In genomic region chrX:119477812-119478232, GRCh38 we compare ENCODE assay signal across 1 cellular context.
TF ChIP-seq lines count a peak whose summit lies in the region.

No MANE protein-coding gene starts in this region.

TF ChIP-seq in HepG2, 621 proteins besides CTCF, POLR2A, EP300 and RAD21 (continued from another document and continues in another):
- TF ChIP-seq, protein P1, sequence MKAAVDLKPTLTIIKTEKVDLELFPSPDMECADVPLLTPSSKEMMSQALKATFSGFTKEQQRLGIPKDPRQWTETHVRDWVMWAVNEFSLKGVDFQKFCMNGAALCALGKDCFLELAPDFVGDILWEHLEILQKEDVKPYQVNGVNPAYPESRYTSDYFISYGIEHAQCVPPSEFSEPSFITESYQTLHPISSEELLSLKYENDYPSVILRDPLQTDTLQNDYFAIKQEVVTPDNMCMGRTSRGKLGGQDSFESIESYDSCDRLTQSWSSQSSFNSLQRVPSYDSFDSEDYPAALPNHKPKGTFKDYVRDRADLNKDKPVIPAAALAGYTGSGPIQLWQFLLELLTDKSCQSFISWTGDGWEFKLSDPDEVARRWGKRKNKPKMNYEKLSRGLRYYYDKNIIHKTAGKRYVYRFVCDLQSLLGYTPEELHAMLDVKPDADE (CRISPR knock-in tag; IDR thresholded peaks at IDR 0.05): no peak
- TF ChIP-seq, protein P2, sequence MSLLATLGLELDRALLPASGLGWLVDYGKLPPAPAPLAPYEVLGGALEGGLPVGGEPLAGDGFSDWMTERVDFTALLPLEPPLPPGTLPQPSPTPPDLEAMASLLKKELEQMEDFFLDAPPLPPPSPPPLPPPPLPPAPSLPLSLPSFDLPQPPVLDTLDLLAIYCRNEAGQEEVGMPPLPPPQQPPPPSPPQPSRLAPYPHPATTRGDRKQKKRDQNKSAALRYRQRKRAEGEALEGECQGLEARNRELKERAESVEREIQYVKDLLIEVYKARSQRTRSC (CRISPR knock-in tag; IDR thresholded peaks at IDR 0.05; ENCODE audit: low read depth): no peak
- no peak for TF ChIP-seq MYNN (CRISPR knock-in tag; IDR thresholded peaks at IDR 0.05; ENCODE audit: low read depth)
- TF ChIP-seq ZNF205 (CRISPR knock-in tag; IDR thresholded peaks at IDR 0.05): no peak; the same call in 1 of the 2 replicates
- no peak for TF ChIP-seq TRAFD1 (CRISPR knock-in tag; IDR thresholded peaks at IDR 0.05; ENCODE audit: borderline replicate concordance)
- TF ChIP-seq ZMAT3 (CRISPR knock-in tag; conservative IDR thresholded peaks at IDR 0.05): no peak
- TF ChIP-seq NR2F1 (CRISPR knock-in tag; IDR thresholded peaks at IDR 0.05): peak; percentile 55 to 61; a peak in 2 of 4 replicates
- peak; percentile 30; the same call in 1 of the 2 replicates for TF ChIP-seq RXRA (CRISPR knock-in tag; IDR thresholded peaks at IDR 0.05)
- no peak for TF ChIP-seq ATF7-NPFF (CRISPR knock-in tag; IDR thresholded peaks at IDR 0.05; ENCODE audit: low read depth)
- TF ChIP-seq ATF2 (CRISPR knock-in tag; IDR thresholded peaks at IDR 0.05): peak; percentile 43; the same call in 1 of the 2 replicates
- TF ChIP-seq SIX1 (CRISPR knock-in tag; IDR thresholded peaks at IDR 0.05; ENCODE audit: borderline replicate concordance): 0 out of 2 replicates have a peak, but pooled peaks have one; percentile 14
- TF ChIP-seq DMAP1 (CRISPR knock-in tag; IDR thresholded peaks at IDR 0.05): peak; percentile 48; the same call in 1 of the 2 replicates
- TF ChIP-seq MTF2 (CRISPR knock-in tag; IDR thresholded peaks at IDR 0.05; ENCODE audit: borderline replicate concordance): no peak
- no peak for TF ChIP-seq ZNF646 (CRISPR knock-in tag; IDR thresholded peaks at IDR 0.05)
- TF ChIP-seq PAX8 (CRISPR knock-in tag; IDR thresholded peaks at IDR 0.05; ENCODE audit: borderline replicate concordance): no peak
- TF ChIP-seq MZF1 (CRISPR knock-in tag; IDR thresholded peaks at IDR 0.05; ENCODE audit: borderline replicate concordance): no peak
- TF ChIP-seq NCOA5 (CRISPR knock-in tag; IDR thresholded peaks at IDR 0.05): no peak
- no peak for TF ChIP-seq REL (CRISPR knock-in tag; conservative IDR thresholded peaks at IDR 0.05)
- peak; percentile 41; the same call in 1 of the 2 replicates for TF ChIP-seq PITX1 (CRISPR knock-in tag; IDR thresholded peaks at IDR 0.05)
- TF ChIP-seq ZNF770 (CRISPR knock-in tag; IDR thresholded peaks at IDR 0.05): no peak
- TF ChIP-seq NFE2 (CRISPR knock-in tag; IDR thresholded peaks at IDR 0.05): no peak
- TF ChIP-seq ZNF530 (CRISPR knock-in tag; IDR thresholded peaks at IDR 0.05; ENCODE audit: low read depth): no peak
- TF ChIP-seq, protein P3, sequence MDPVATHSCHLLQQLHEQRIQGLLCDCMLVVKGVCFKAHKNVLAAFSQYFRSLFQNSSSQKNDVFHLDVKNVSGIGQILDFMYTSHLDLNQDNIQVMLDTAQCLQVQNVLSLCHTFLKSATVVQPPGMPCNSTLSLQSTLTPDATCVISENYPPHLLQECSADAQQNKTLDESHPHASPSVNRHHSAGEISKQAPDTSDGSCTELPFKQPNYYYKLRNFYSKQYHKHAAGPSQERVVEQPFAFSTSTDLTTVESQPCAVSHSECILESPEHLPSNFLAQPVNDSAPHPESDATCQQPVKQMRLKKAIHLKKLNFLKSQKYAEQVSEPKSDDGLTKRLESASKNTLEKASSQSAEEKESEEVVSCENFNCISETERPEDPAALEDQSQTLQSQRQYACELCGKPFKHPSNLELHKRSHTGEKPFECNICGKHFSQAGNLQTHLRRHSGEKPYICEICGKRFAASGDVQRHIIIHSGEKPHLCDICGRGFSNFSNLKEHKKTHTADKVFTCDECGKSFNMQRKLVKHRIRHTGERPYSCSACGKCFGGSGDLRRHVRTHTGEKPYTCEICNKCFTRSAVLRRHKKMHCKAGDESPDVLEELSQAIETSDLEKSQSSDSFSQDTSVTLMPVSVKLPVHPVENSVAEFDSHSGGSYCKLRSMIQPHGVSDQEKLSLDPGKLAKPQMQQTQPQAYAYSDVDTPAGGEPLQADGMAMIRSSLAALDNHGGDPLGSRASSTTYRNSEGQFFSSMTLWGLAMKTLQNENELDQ (CRISPR knock-in tag; IDR thresholded peaks at IDR 0.05; ENCODE audit: borderline replicate concordance): no peak
- TF ChIP-seq, protein P4, sequence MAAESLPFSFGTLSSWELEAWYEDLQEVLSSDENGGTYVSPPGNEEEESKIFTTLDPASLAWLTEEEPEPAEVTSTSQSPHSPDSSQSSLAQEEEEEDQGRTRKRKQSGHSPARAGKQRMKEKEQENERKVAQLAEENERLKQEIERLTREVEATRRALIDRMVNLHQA (CRISPR knock-in tag; IDR thresholded peaks at IDR 0.05): no peak
- TF ChIP-seq, protein P5, sequence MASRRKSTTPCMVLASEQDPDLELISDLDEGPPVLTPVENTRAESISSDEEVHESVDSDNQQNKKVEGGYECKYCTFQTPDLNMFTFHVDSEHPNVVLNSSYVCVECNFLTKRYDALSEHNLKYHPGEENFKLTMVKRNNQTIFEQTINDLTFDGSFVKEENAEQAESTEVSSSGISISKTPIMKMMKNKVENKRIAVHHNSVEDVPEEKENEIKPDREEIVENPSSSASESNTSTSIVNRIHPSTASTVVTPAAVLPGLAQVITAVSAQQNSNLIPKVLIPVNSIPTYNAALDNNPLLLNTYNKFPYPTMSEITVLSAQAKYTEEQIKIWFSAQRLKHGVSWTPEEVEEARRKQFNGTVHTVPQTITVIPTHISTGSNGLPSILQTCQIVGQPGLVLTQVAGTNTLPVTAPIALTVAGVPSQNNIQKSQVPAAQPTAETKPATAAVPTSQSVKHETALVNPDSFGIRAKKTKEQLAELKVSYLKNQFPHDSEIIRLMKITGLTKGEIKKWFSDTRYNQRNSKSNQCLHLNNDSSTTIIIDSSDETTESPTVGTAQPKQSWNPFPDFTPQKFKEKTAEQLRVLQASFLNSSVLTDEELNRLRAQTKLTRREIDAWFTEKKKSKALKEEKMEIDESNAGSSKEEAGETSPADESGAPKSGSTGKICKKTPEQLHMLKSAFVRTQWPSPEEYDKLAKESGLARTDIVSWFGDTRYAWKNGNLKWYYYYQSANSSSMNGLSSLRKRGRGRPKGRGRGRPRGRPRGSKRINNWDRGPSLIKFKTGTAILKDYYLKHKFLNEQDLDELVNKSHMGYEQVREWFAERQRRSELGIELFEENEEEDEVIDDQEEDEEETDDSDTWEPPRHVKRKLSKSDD (CRISPR knock-in tag; IDR thresholded peaks at IDR 0.05; ENCODE audit: low read depth): no peak
- TF ChIP-seq YEATS4 (CRISPR knock-in tag; IDR thresholded peaks at IDR 0.05; ENCODE audit: borderline replicate concordance): 0 out of 2 replicates have a peak, but pooled peaks have one; percentile 19
- no peak for TF ChIP-seq FOXP1 (IDR thresholded peaks at IDR 0.05)
- TF ChIP-seq FOXP1 (CRISPR knock-in tag; IDR thresholded peaks at IDR 0.05): peak; percentile 27; the same call in 1 of the 2 replicates
- TF ChIP-seq KDM5B (CRISPR knock-in tag; IDR thresholded peaks at IDR 0.05; ENCODE audit: borderline replicate concordance): no peak
- no peak for TF ChIP-seq NRL (CRISPR knock-in tag; IDR thresholded peaks at IDR 0.05; ENCODE audit: borderline replicate concordance)
- TF ChIP-seq, protein P6, sequence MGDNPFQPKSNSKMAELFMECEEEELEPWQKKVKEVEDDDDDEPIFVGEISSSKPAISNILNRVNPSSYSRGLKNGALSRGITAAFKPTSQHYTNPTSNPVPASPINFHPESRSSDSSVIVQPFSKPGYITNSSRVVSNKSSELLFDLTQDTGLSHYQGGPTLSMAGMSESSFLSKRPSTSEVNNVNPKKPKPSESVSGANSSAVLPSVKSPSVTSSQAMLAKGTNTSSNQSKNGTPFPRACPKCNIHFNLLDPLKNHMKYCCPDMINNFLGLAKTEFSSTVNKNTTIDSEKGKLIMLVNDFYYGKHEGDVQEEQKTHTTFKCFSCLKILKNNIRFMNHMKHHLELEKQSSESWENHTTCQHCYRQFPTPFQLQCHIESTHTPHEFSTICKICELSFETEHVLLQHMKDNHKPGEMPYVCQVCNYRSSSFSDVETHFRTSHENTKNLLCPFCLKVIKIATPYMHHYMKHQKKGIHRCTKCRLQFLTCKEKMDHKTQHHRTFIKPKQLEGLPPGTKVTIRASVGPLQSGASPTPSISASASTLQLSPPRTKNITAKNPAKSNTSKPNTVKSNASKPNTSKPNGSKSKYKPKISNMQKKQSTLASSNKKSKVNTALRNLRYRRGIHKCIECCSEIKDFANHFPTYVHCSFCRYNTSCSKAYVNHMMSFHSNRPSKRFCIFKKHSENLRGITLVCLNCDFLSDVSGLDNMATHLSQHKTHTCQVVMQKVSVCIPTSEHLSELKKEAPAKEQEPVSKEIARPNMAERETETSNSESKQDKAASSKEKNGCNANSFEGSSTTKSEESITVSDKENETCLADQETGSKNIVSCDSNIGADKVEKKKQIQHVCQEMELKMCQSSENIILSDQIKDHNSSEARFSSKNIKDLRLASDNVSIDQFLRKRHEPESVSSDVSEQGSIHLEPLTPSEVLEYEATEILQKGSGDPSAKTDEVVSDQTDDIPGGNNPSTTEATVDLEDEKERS (CRISPR knock-in tag; IDR thresholded peaks at IDR 0.05): no peak
- no peak for TF ChIP-seq ATF7 (IDR thresholded peaks at IDR 0.05)
- no peak; the same call in 1 of the 2 replicates for TF ChIP-seq ATF7 (CRISPR knock-in tag; IDR thresholded peaks at IDR 0.05)
